Comparison of ENCODE assay signal across 8 cellular contexts in the genomic region with DNA sequence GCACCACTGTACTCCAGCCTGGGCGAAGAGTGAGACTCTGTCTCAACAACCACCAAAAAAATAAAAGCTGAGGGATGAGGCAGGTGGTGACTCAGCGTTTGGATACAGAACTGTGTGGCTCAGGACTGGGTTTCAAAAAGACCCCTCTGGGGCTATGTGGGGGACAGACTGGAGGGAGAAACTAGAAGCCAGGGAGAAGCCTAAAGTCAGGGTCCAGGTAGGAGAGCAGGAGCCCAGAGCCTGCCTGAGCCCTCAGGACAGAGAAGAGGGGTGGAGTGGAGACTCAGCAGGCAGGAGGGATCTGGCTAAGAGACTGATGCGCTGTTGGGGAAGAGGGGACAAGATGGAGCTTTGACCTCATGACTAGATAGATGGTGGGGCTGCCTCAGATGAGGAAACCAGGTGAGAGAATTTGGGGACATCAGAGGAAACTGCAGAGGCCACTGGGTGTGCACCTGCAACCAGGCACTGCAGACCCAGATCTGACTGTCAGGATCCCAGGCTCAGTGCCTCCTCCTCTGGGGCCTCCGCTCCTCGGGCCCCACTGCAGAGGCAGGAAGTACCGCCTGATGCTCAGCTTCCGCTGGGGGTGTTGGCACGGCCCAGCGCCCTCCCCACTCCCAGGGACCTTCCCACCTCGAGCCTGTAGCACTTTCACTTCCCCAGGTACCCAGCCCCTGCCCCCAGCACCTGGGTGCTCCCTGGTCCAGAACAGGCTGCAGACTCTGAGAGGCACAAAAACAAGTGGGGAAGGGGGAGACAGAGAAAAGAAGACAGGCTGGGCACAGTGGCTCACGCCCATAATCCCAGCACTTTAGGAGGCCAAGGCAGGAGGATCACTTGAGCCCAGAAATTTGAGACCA. TPM values are rescaled to one million over a fixed set of nuclear protein-coding genes. Genes with fewer than 3 reads are reported as not detected.
DNase-seq lines count a peak whose midpoint lies in the region; ATAC-seq and TF ChIP-seq lines count a peak whose summit lies in the region.

No MANE protein-coding gene starts in this region.

- H3K9me3 ChIP-seq in CD4-positive, alpha-beta T cell (ENCODE audit: control insufficient read depth, low read length): no peaks in the 10 kb centered on the region
- H3K9me3 ChIP-seq in SK-N-MC (ENCODE audit: low read depth, low read length): no peaks in the 10 kb centered on the region
- no peaks in the 10 kb centered on the region for H3K9me3 ChIP-seq in spleen

- H3K4me3 ChIP-seq in SK-N-MC: no peak overlapping the region
- H3K4me3 ChIP-seq in spleen: peak overlapping the region in 5 of 8 donors; percentile 59 to 79 (median 69)

- peak; percentile 41 to 79 (median 65) for DNase-seq in CD4-positive, alpha-beta T cell
- DNase-seq in SK-N-MC (ENCODE audit: low read depth, low spot score) (no peak), spleen (peak; percentile 97), T1000 (lab: John Stamatoyannopoulos, UW) (no peak), DMS 273 (lab: John Stamatoyannopoulos, UW; ENCODE audit: unreplicated experiment) (no peak), 8988T (no peak)

- H3K9me3 Mint-ChIP-seq in CD4-positive, alpha-beta T cell: no peaks in the 10 kb centered on the region
- H3K9me3 Mint-ChIP-seq in activated naive CD8-positive, alpha-beta T cell (ENCODE audit: low read depth): no peaks in the 10 kb centered on the region

- no peaks in the 10 kb centered on the region for H3K27me3 ChIP-seq in CD4-positive, alpha-beta T cell (ENCODE audit: control insufficient read depth, insufficient read depth, low read length)
- H3K27me3 ChIP-seq in spleen (replicated peaks in 1 of 7): no peaks in the 10 kb centered on the region

- ATAC-seq in CD4-positive, alpha-beta T cell (ENCODE audit: poor library complexity): peak; percentile 65
- ATAC-seq in GM21723 (IDR thresholded peaks at IDR 0.05; ENCODE audit: unreplicated experiment): peak; percentile 44

- peak overlapping the region; percentile 93 for H3K27ac Mint-ChIP-seq in CD4-positive, alpha-beta T cell
- H3K27ac Mint-ChIP-seq in activated naive CD8-positive, alpha-beta T cell: peak overlapping the region; percentile 96

- POLR2A ChIA-PET in CD4-positive, alpha-beta T cell (lab: Charles Lee): interaction anchor here (0.7 to 1.6 kb wide), 6 partner anchors 12 to 1755 kb away, joined by 3 to 4 read pairs (median 3); no protein-coding TSS in a partner anchor

- TF ChIP-seq POLR2A in spleen (IDR thresholded peaks at IDR 0.05): peak in 1 of 3 donors; percentile 18

- WGBS in spleen, 5 donors: 18 to 31% (median 23%) methylated on average over 9 to 11 of the region's 11 CpGs

- peaks cover 83% of the 10 kb centered on the region for H3K4me1 Mint-ChIP-seq in CD4-positive, alpha-beta T cell (ENCODE audit: low read depth)
- peaks cover 73% of the 10 kb centered on the region for H3K4me1 Mint-ChIP-seq in activated naive CD8-positive, alpha-beta T cell (ENCODE audit: low read depth)

- H3K36me3 Mint-ChIP-seq in CD4-positive, alpha-beta T cell (ENCODE audit: low read depth): peaks cover 72% of the 10 kb centered on the region
- H3K36me3 Mint-ChIP-seq in activated naive CD8-positive, alpha-beta T cell: peaks cover 6% of the 10 kb centered on the region

- no peak for TF ChIP-seq CTCF in CD4-positive, alpha-beta T cell (IDR thresholded peaks at IDR 0.05)
- peak in 2 of 11 experiments; percentile 15 to 16 for TF ChIP-seq CTCF in spleen (IDR thresholded peaks at IDR 0.05 in 8 of 11, conservative IDR thresholded peaks at IDR 0.05 in 3 of 11)

- H3K27me3 Mint-ChIP-seq in CD4-positive, alpha-beta T cell: no peaks in the 10 kb centered on the region
- H3K27me3 Mint-ChIP-seq in activated naive CD8-positive, alpha-beta T cell: no peaks in the 10 kb centered on the region

- H3K36me3 ChIP-seq in SK-N-MC (ENCODE audit: insufficient read depth, low read length) (no peaks in the 10 kb centered on the region; the same call in 1 of the 2 replicates), spleen (peaks cover 0 to 40% (median 10%) of the 10 kb centered on the region in 6 donors)

- peak overlapping the region; percentile 91 for H3K4me3 Mint-ChIP-seq in CD4-positive, alpha-beta T cell
- H3K4me3 Mint-ChIP-seq in activated naive CD8-positive, alpha-beta T cell: peak overlapping the region; percentile 79

- H3K4me1 ChIP-seq in spleen: peaks cover 9 to 97% (median 92%) of the 10 kb centered on the region in 6 donors

- intact Hi-C loops in CD4-positive, alpha-beta T cell (cut with DNase I, micrococcal nuclease): loop anchor here in 1 of 2 experiments (5.0 kb wide), 1 partner anchor 109 kb away; a partner anchor contains a TSS
- intact Hi-C loops in spleen (cut with DNase I; ENCODE audit: low total_unique reads): no loop called here

- H3K9ac ChIP-seq in SK-N-MC (ENCODE audit: insufficient read length): no peak overlapping the region

- H3K27ac ChIP-seq in CD4-positive, alpha-beta T cell (ENCODE audit: low read depth, low read length): peak overlapping the region; percentile 87
- 0 out of 2 replicates have a peak overlapping the region, but pooled peaks have one; percentile 25 for H3K27ac ChIP-seq in SK-N-MC
- peak overlapping the region; percentile 61 to 95 (median 88) for H3K27ac ChIP-seq in spleen

- CTCF ChIA-PET in CD4-positive, alpha-beta T cell (lab: Charles Lee): interaction anchor here (1.7 kb wide), 1 partner anchor 137 kb away, joined by 4 read pairs; no protein-coding TSS in a partner anchor

RNA-seq across cellular contexts. Expression of a gene that starts 1.5 kb away (rescaled TPM):
- total RNA-seq in CD4-positive, alpha-beta T cell: 100 to 1,000 TPM; 329 to 350 TPM
- total RNA-seq in spleen: 100 to 1,000 TPM; 297 to 516 (median 398) TPM
- 100 to 1,000 TPM; 401 to 452 (median 405) TPM for polyA plus RNA-seq in spleen

RNA-seq across cellular contexts. Expression of a gene that starts 8.7 kb away (rescaled TPM):
- 1 to 10 TPM; 1.5 to 2.4 TPM for total RNA-seq in CD4-positive, alpha-beta T cell
- 1 to 10 TPM; 2.1 to 6.9 (median 5.0) TPM for total RNA-seq in spleen
- polyA plus RNA-seq in spleen: 1 to 10 TPM; 2.7 to 5.0 (median 2.7) TPM

RNA-seq across cellular contexts. Expression of a gene that starts 28.6 kb away (rescaled TPM):
- total RNA-seq in CD4-positive, alpha-beta T cell: not detected
- 10 to 100 TPM in 6 of 7 donors, 1 to 10 TPM in 1; 8.9 to 24.7 (median 15.8) TPM for total RNA-seq in spleen
- polyA plus RNA-seq in spleen: 1 to 10 TPM; 5.8 to 8.4 (median 5.8) TPM

RNA-seq across cellular contexts. Expression of a gene that starts 30.0 kb away (rescaled TPM):
- total RNA-seq in CD4-positive, alpha-beta T cell: not detected
- under 1 TPM in 2 of 7 donors, not detected in 5; 0.57 to 0.79 TPM for total RNA-seq in spleen
- 1 to 10 TPM in 1 of 3 donors, under 1 TPM in 1, not detected in 1; 0.57 to 1.1 TPM for polyA plus RNA-seq in spleen

RNA-seq across cellular contexts. Expression of a gene that starts 54.4 kb away (rescaled TPM):
- not detected for total RNA-seq in CD4-positive, alpha-beta T cell
- total RNA-seq in spleen: under 1 TPM in 1 of 7 donors, not detected in 6; 0.41 TPM
- polyA plus RNA-seq in spleen: under 1 TPM; 0.11 to 0.32 (median 0.19) TPM

Comparison
In these comparisons a context has a peak if more than half of its experiments do, and no peak if none do; other contexts are left out.
1. DNase-seq: peak in CD4-positive, alpha-beta T cell (10 of 10) and spleen (single experiment); none in SK-N-MC (single experiment), T1000 (single experiment), DMS 273 (single experiment) and 8988T (single experiment).
2. H3K27ac ChIP-seq: peak in every context shown above with its lines; median percentile 88 in spleen; 87 in CD4-positive, alpha-beta T cell; 25 in SK-N-MC.
3. RNA of a gene that starts 28.6 kb away (total RNA-seq): 8.9 to 24.7 TPM in spleen; not detected in CD4-positive, alpha-beta T cell; every median in the first group is over 4 times any median in the second.